ENCODE assay signal across 12 cellular contexts in genomic region chr10:94194256-94194655, GRCh38.
DNase-seq lines count a peak whose midpoint lies in the region; ATAC-seq, FAIRE-seq and TF ChIP-seq lines count a peak whose summit lies in the region.
"Had no signal": no experiment of that assay in that cellular context is flagged by ENCODE, and none has a peak within 500 bp of the region (broad histone marks: within the 10 kb centered on the region; RNA-seq: fewer than 3 reads in every experiment).

No MANE protein-coding gene starts in this region.

- no peak for FAIRE-seq in GM12891 (lab: Jason Lieb, UNC)

- ATAC-seq in sciatic nerve, result peak; percentile 78
- ATAC-seq in GM21367 (IDR thresholded peaks at IDR 0.05; ENCODE audit: unreplicated experiment), result no peak
- ATAC-seq in HG02678 (IDR thresholded peaks at IDR 0.05; ENCODE audit: unreplicated experiment), result no peak
- ATAC-seq: stimulated activated naive CD8-positive, alpha-beta T cell treated with anti-CD3 and anti-CD28 coated beads, Interleukin-15, Interleukin-2, amounts not matched to agents 100 U/mL and 50 U/mL, for 24 hours had no signal

- DNase-seq in GM04504 (ENCODE audit: low read depth) (peak; percentile 25), RPMI7951 (ENCODE audit: low read depth) (peak; percentile 62), fibroblast of gingiva (ENCODE audit: low read depth) (peak; percentile 60), sciatic nerve (ENCODE audit: low spot score) (no peak), putamen (ENCODE audit: low spot score) (no peak), GM12891 (ENCODE audit: insufficient read length, low spot score) (no peak)
- DNase-seq: activated naive CD4-positive, alpha-beta T cell treated with Interleukin-2 at 50 U/mL for 16 hours; effector CD8-positive, alpha-beta T cell; NCI-H2081 treated with DMSO at 0.1 percent for 48 hours; stimulated activated naive CD8-positive, alpha-beta T cell treated with anti-CD3 and anti-CD28 coated beads, Interleukin-15, Interleukin-2, amounts not matched to agents 100 U/mL and 50 U/mL, for 24 hours had no signal

- intact Hi-C loops in sciatic nerve (cut with DNase I), result no loop called here

- TF ChIP-seq POLR2A in GM12891 (IDR thresholded peaks at IDR 0.05; ENCODE audit: low read depth, low read length), result no peak

TF ChIP-seq in GM12891, 5 proteins besides CTCF, POLR2A, EP300 and RAD21:
- no peak for TF ChIP-seq POLR2AphosphoS5 (IDR thresholded peaks at IDR 0.05; ENCODE audit: low read depth, low read length)
- no peak for TF ChIP-seq PAX5 (IDR thresholded peaks at IDR 0.05; ENCODE audit: insufficient read depth, low read length, severe bottlenecking)
- no peak for TF ChIP-seq SPI1 (IDR thresholded peaks at IDR 0.05; ENCODE audit: low read depth, low read length)
- TF ChIP-seq TAF1 (IDR thresholded peaks at IDR 0.05; ENCODE audit: low read depth, low read length), result no peak
- TF ChIP-seq POU2F2 (IDR thresholded peaks at IDR 0.05; ENCODE audit: low read depth, low read length), result no peak
TF ChIP-seq in GM12891: peak in this region for 0.

Comparison
In these comparisons a context has a peak if more than half of its experiments do, and no peak if none do; other contexts are left out.
1. DNase-seq: peak in GM04504 (single experiment), RPMI7951 (single experiment) and fibroblast of gingiva (single experiment); none in sciatic nerve (single experiment), putamen (single experiment) and GM12891 (single experiment).